ENCODE assay signal across 9 cellular contexts in the genomic region with DNA sequence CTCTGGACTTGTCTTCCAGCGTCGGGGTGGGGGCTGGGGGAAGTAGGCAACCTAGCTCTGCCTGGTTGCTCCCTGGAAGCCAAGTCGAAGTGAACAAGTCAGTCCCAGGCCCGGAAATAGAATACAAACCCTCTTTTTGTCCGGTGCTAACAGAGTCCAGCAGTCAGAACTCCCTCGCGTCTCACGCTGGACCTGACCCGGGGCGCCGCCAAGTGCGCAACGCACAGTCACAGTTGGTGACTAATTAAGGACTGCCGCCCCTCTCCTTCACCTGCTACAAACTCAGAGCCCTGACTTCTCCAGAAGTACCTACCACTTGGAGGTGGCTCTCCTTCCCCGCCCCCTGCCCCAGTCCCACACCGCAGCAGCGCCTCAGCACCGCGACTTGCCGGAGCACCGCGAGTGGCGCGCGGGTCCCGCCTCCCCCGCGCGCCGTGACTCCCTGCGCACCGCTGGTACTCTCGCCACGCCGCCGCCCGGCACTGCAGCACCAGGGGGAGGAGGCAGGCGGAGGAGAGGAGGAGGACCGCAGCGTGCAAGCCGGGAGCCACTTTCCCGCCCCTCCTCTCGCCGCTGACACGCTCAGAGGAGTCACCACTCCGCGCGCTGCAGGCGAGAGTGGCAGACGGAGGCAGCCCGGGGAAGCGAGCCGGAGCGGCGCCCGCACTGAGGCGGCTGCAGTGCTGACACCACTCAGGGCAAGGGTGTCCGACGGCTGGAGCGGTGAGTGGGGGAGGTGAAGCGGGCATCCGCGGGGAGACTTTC. TPM values are rescaled to one million over a fixed set of nuclear protein-coding genes. Genes with fewer than 3 reads are reported as not detected.
DNase-seq lines count a peak whose midpoint lies in the region; ATAC-seq and TF ChIP-seq lines count a peak whose summit lies in the region.
"Had no signal": no experiment of that assay in that cellular context is flagged by ENCODE, and none has a peak within 500 bp of the region (broad histone marks: within the 10 kb centered on the region; RNA-seq: fewer than 3 reads in every experiment).

A gene with protein sequence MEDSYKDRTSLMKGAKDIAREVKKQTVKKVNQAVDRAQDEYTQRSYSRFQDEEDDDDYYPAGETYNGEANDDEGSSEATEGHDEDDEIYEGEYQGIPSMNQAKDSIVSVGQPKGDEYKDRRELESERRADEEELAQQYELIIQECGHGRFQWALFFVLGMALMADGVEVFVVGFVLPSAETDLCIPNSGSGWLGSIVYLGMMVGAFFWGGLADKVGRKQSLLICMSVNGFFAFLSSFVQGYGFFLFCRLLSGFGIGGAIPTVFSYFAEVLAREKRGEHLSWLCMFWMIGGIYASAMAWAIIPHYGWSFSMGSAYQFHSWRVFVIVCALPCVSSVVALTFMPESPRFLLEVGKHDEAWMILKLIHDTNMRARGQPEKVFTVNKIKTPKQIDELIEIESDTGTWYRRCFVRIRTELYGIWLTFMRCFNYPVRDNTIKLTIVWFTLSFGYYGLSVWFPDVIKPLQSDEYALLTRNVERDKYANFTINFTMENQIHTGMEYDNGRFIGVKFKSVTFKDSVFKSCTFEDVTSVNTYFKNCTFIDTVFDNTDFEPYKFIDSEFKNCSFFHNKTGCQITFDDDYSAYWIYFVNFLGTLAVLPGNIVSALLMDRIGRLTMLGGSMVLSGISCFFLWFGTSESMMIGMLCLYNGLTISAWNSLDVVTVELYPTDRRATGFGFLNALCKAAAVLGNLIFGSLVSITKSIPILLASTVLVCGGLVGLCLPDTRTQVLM (plus strand): TSS at position 594 of the 765 bp plus-strand sequence. CDS start 48,368 bp downstream, outside the sequence.

- H3K4me3 Mint-ChIP-seq in activated T-helper 1 cell treated with anti-CD3 and anti-CD28 coated beads, Interleukin-12 subunit alpha, Interleukin-12 subunit beta, Interleukin-2, Interleukin-4 antibody, amounts not matched to agents 30 ng/mL and 10 ng/mL and 1 ng/mL, durations not matched to agents 14 hours and 24 hours and 36 hours, result peak within 1 kb of the TSS; percentile 79

- DNase-seq in COLO668 (lab: John Stamatoyannopoulos, UW; ENCODE audit: unreplicated experiment) (peak; percentile 5), iPS-NIHi11 (ENCODE audit: low spot score) (peak; percentile 66), HT-29 (ENCODE audit: low spot score) (no peak), RKO (ENCODE audit: low spot score) (no peak)
- DNase-seq in activated T-helper 1 cell treated with anti-CD3 and anti-CD28 coated beads, Interleukin-12 subunit alpha, Interleukin-12 subunit beta, Interleukin-2, Interleukin-4 antibody, amounts not matched to agents 30 ng/mL and 10 ng/mL and 1 ng/mL, durations not matched to agents 14 hours and 24 hours and 36 hours (ENCODE audit: low spot score), result no peak
- peak; percentile 20 to 23 for DNase-seq in stimulated activated CD4-positive, alpha-beta T cell treated with anti-CD3 and anti-CD28 coated beads, Interleukin-4, amount 100 ng/mL, for 4 hours

- intact Hi-C loops in activated T-helper 1 cell treated with anti-CD3 and anti-CD28 coated beads, Interleukin-12 subunit alpha, Interleukin-12 subunit beta, Interleukin-2, Interleukin-4 antibody, amounts not matched to agents 30 ng/mL and 10 ng/mL and 1 ng/mL, durations not matched to agents 14 hours and 24 hours and 36 hours (cut with micrococcal nuclease), result loop anchor here (10.0 kb wide), 2 partner anchors 1552 to 1892 kb away; a partner anchor contains a TSS

- no peaks in the 10 kb centered on the region for H3K36me3 Mint-ChIP-seq in activated T-helper 1 cell treated with anti-CD3 and anti-CD28 coated beads, Interleukin-12 subunit alpha, Interleukin-12 subunit beta, Interleukin-2, Interleukin-4 antibody, amounts not matched to agents 30 ng/mL and 10 ng/mL and 1 ng/mL, durations not matched to agents 14 hours and 24 hours and 36 hours (ENCODE audit: low read depth)

- TF ChIP-seq RAD21 in Ishikawa (IDR thresholded peaks at IDR 0.05; ENCODE audit: low read depth), result no peak

- no peak for TF ChIP-seq EP300 in Ishikawa (IDR thresholded peaks at IDR 0.05; ENCODE audit: borderline replicate concordance)

- peaks cover 14% of the 10 kb centered on the region for H3K4me1 Mint-ChIP-seq in activated T-helper 1 cell treated with anti-CD3 and anti-CD28 coated beads, Interleukin-12 subunit alpha, Interleukin-12 subunit beta, Interleukin-2, Interleukin-4 antibody, amounts not matched to agents 30 ng/mL and 10 ng/mL and 1 ng/mL, durations not matched to agents 14 hours and 24 hours and 36 hours (ENCODE audit: low read depth)

- peak within 1 kb of the TSS; percentile 26 for H3K27ac Mint-ChIP-seq in activated T-helper 1 cell treated with anti-CD3 and anti-CD28 coated beads, Interleukin-12 subunit alpha, Interleukin-12 subunit beta, Interleukin-2, Interleukin-4 antibody, amounts not matched to agents 30 ng/mL and 10 ng/mL and 1 ng/mL, durations not matched to agents 14 hours and 24 hours and 36 hours

- H3K27me3 Mint-ChIP-seq in activated T-helper 1 cell treated with anti-CD3 and anti-CD28 coated beads, Interleukin-12 subunit alpha, Interleukin-12 subunit beta, Interleukin-2, Interleukin-4 antibody, amounts not matched to agents 30 ng/mL and 10 ng/mL and 1 ng/mL, durations not matched to agents 14 hours and 24 hours and 36 hours (ENCODE audit: insufficient read depth), result peaks cover 73% of the 10 kb centered on the region

- ATAC-seq in HG03108 (IDR thresholded peaks at IDR 0.05; ENCODE audit: unreplicated experiment), result no peak

- no peaks in the 10 kb centered on the region for H3K9me3 Mint-ChIP-seq in activated T-helper 1 cell treated with anti-CD3 and anti-CD28 coated beads, Interleukin-12 subunit alpha, Interleukin-12 subunit beta, Interleukin-2, Interleukin-4 antibody, amounts not matched to agents 30 ng/mL and 10 ng/mL and 1 ng/mL, durations not matched to agents 14 hours and 24 hours and 36 hours

TF ChIP-seq in Ishikawa, 13 proteins besides CTCF, POLR2A, EP300 and RAD21:
- TF ChIP-seq ZBTB7A (IDR thresholded peaks at IDR 0.05; ENCODE audit: low read depth) (no peak), NFIC (IDR thresholded peaks at IDR 0.05) (no peak)
- TF ChIP-seq, protein P1, sequence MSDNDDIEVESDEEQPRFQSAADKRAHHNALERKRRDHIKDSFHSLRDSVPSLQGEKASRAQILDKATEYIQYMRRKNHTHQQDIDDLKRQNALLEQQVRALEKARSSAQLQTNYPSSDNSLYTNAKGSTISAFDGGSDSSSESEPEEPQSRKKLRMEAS (IDR thresholded peaks at IDR 0.05), result peak; percentile 63

RNA-seq across cellular contexts. Expression of the gene that starts here (rescaled TPM):
- 0.05 TPM in 1 of 2 replicates, not detected in the other for total RNA-seq in activated T-helper 1 cell treated with anti-CD3 and anti-CD28 coated beads, Interleukin-12 subunit alpha, Interleukin-12 subunit beta, Interleukin-2, Interleukin-4 antibody, amounts not matched to agents 30 ng/mL and 10 ng/mL and 1 ng/mL, durations not matched to agents 14 hours and 24 hours and 36 hours
- total RNA-seq in HT-29 (2014; rRNA removed; shearing (Covaris generic)), result 0.05 TPM in 1 of 2 replicates, not detected in the other
- total RNA-seq: bronchial epithelial cell had no signal

Comparison
In these comparisons a context has a peak if more than half of its experiments do, and no peak if none do; other contexts are left out.
1. DNase-seq: peak in COLO668 (single experiment), iPS-NIHi11 (single experiment) and stimulated activated CD4-positive, alpha-beta T cell treated with anti-CD3 and anti-CD28 coated beads, Interleukin-4, amount 100 ng/mL, for 4 hours (2 of 2); none in activated T-helper 1 cell treated with anti-CD3 and anti-CD28 coated beads, Interleukin-12 subunit alpha, Interleukin-12 subunit beta, Interleukin-2, Interleukin-4 antibody, amounts not matched to agents 30 ng/mL and 10 ng/mL and 1 ng/mL, durations not matched to agents 14 hours and 24 hours and 36 hours (single experiment), HT-29 (single experiment) and RKO (single experiment).